ENCODE assay signal across 1 cellular context in the genomic region with DNA sequence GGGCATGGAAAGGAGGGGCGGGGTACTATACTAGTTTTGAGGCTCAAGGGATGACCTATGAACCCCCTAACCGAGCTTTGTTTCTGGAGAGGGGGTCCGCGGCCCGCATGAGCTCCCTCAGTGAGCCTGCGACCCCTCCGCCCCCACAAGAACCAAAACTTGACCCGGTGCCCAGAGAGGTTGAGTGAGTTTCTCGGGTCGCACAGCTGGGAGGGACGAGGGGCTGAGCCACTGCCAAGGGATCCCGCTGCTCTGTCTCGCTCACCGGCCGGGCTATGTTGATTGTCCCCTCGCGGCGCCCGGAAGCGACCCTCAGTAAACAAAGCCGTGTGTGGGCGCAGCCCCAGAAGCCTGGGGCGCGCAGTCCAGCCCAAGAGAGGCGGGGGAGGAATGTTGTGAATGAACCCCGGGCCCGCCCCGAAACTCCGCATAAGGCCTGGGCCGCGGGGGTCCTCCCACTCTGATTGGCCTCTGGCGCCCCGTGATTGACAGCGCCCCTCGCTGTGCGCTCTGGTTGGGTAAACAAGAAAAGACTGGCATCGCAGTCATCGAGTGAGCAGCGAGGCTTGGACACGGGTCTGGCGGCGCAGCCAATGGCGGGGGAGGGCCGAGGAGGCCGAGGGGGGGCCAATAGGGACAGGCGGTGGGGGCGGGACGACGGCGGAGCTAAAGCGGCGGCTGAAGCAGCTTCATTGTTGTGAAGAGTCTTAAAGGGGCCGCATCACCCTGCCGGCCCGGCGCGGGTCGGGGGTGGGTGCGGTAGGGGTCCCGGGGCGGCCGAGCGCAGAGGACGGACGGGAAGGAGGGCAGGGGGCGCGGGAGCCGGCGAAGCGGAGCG.
A peak's percentile ranks its signal among the peaks of the same experiment; 100 is the strongest.
TF ChIP-seq lines count a peak whose summit lies in the region.

TSS of gene ZSWIM4 (plus strand) at position 692 of the 838 bp plus-strand sequence. CDS start 206 bp downstream, outside the sequence.

TF ChIP-seq in HepG2, 621 proteins besides CTCF, POLR2A, EP300 and RAD21 (continued from another document and continues in another):
- TF ChIP-seq ZNF496 (CRISPR knock-in tag; IDR thresholded peaks at IDR 0.05; ENCODE audit: insufficient replicate concordance) (no peak), HNRNPLL (IDR thresholded peaks at IDR 0.05; ENCODE audit: low read depth, low read length, poor library complexity, severe bottlenecking) (peak; percentile 57), TFE3 (CRISPR knock-in tag; IDR thresholded peaks at IDR 0.05) (no peak), KAT7 (CRISPR knock-in tag; IDR thresholded peaks at IDR 0.05; ENCODE audit: borderline replicate concordance) (peak; percentile 41; the same call in 1 of the 2 replicates), TEAD3 (CRISPR knock-in tag; optimal IDR thresholded peaks at IDR 0.05; ENCODE audit: borderline replicate concordance) (peak; percentile 84), TFDP2 (CRISPR knock-in tag; IDR thresholded peaks at IDR 0.05) (peak; percentile 44; the same call in 1 of the 2 replicates), ZNF782 (CRISPR knock-in tag; IDR thresholded peaks at IDR 0.05; ENCODE audit: borderline replicate concordance) (no peak), ZNF503 (CRISPR knock-in tag; IDR thresholded peaks at IDR 0.05) (no peak), ZNF761 (CRISPR knock-in tag; conservative IDR thresholded peaks at IDR 0.05) (no peak), HOXA5 (CRISPR knock-in tag; IDR thresholded peaks at IDR 0.05) (peak; percentile 30; the same call in 1 of the 2 replicates), SP4 (CRISPR knock-in tag; IDR thresholded peaks at IDR 0.05) (peak; percentile 89), RCOR2 (CRISPR knock-in tag; IDR thresholded peaks at IDR 0.05) (peak; percentile 91), MIER2 (CRISPR knock-in tag; IDR thresholded peaks at IDR 0.05) (no peak), TAF1 (CRISPR knock-in tag; IDR thresholded peaks at IDR 0.05) (peak; percentile 43; the same call in 1 of the 2 replicates)
- TF ChIP-seq, protein P1, sequence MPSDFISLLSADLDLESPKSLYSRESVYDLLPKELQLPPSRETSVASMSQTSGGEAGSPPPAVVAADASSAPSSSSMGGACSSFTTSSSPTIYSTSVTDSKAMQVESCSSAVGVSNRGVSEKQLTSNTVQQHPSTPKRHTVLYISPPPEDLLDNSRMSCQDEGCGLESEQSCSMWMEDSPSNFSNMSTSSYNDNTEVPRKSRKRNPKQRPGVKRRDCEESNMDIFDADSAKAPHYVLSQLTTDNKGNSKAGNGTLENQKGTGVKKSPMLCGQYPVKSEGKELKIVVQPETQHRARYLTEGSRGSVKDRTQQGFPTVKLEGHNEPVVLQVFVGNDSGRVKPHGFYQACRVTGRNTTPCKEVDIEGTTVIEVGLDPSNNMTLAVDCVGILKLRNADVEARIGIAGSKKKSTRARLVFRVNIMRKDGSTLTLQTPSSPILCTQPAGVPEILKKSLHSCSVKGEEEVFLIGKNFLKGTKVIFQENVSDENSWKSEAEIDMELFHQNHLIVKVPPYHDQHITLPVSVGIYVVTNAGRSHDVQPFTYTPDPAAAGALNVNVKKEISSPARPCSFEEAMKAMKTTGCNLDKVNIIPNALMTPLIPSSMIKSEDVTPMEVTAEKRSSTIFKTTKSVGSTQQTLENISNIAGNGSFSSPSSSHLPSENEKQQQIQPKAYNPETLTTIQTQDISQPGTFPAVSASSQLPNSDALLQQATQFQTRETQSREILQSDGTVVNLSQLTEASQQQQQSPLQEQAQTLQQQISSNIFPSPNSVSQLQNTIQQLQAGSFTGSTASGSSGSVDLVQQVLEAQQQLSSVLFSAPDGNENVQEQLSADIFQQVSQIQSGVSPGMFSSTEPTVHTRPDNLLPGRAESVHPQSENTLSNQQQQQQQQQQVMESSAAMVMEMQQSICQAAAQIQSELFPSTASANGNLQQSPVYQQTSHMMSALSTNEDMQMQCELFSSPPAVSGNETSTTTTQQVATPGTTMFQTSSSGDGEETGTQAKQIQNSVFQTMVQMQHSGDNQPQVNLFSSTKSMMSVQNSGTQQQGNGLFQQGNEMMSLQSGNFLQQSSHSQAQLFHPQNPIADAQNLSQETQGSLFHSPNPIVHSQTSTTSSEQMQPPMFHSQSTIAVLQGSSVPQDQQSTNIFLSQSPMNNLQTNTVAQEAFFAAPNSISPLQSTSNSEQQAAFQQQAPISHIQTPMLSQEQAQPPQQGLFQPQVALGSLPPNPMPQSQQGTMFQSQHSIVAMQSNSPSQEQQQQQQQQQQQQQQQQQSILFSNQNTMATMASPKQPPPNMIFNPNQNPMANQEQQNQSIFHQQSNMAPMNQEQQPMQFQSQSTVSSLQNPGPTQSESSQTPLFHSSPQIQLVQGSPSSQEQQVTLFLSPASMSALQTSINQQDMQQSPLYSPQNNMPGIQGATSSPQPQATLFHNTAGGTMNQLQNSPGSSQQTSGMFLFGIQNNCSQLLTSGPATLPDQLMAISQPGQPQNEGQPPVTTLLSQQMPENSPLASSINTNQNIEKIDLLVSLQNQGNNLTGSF (CRISPR knock-in tag; IDR thresholded peaks at IDR 0.05): no peak
- TF ChIP-seq, protein P2, sequence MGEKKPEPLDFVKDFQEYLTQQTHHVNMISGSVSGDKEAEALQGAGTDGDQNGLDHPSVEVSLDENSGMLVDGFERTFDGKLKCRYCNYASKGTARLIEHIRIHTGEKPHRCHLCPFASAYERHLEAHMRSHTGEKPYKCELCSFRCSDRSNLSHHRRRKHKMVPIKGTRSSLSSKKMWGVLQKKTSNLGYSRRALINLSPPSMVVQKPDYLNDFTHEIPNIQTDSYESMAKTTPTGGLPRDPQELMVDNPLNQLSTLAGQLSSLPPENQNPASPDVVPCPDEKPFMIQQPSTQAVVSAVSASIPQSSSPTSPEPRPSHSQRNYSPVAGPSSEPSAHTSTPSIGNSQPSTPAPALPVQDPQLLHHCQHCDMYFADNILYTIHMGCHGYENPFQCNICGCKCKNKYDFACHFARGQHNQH (CRISPR knock-in tag; IDR thresholded peaks at IDR 0.05): peak; percentile 64; the same call in 1 of the 2 replicates
- TF ChIP-seq, protein P3, sequence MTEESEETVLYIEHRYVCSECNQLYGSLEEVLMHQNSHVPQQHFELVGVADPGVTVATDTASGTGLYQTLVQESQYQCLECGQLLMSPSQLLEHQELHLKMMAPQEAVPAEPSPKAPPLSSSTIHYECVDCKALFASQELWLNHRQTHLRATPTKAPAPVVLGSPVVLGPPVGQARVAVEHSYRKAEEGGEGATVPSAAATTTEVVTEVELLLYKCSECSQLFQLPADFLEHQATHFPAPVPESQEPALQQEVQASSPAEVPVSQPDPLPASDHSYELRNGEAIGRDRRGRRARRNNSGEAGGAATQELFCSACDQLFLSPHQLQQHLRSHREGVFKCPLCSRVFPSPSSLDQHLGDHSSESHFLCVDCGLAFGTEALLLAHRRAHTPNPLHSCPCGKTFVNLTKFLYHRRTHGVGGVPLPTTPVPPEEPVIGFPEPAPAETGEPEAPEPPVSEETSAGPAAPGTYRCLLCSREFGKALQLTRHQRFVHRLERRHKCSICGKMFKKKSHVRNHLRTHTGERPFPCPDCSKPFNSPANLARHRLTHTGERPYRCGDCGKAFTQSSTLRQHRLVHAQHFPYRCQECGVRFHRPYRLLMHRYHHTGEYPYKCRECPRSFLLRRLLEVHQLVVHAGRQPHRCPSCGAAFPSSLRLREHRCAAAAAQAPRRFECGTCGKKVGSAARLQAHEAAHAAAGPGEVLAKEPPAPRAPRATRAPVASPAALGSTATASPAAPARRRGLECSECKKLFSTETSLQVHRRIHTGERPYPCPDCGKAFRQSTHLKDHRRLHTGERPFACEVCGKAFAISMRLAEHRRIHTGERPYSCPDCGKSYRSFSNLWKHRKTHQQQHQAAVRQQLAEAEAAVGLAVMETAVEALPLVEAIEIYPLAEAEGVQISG (CRISPR knock-in tag; IDR thresholded peaks at IDR 0.05): peak; percentile 17; the same call in 1 of the 2 replicates
- TF ChIP-seq, protein P4, sequence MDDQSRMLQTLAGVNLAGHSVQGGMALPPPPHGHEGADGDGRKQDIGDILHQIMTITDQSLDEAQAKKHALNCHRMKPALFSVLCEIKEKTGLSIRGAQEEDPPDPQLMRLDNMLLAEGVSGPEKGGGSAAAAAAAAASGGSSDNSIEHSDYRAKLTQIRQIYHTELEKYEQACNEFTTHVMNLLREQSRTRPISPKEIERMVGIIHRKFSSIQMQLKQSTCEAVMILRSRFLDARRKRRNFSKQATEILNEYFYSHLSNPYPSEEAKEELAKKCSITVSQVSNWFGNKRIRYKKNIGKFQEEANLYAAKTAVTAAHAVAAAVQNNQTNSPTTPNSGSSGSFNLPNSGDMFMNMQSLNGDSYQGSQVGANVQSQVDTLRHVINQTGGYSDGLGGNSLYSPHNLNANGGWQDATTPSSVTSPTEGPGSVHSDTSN (CRISPR knock-in tag; IDR thresholded peaks at IDR 0.05; ENCODE audit: borderline replicate concordance): peak; percentile 97
- TF ChIP-seq, protein P5, sequence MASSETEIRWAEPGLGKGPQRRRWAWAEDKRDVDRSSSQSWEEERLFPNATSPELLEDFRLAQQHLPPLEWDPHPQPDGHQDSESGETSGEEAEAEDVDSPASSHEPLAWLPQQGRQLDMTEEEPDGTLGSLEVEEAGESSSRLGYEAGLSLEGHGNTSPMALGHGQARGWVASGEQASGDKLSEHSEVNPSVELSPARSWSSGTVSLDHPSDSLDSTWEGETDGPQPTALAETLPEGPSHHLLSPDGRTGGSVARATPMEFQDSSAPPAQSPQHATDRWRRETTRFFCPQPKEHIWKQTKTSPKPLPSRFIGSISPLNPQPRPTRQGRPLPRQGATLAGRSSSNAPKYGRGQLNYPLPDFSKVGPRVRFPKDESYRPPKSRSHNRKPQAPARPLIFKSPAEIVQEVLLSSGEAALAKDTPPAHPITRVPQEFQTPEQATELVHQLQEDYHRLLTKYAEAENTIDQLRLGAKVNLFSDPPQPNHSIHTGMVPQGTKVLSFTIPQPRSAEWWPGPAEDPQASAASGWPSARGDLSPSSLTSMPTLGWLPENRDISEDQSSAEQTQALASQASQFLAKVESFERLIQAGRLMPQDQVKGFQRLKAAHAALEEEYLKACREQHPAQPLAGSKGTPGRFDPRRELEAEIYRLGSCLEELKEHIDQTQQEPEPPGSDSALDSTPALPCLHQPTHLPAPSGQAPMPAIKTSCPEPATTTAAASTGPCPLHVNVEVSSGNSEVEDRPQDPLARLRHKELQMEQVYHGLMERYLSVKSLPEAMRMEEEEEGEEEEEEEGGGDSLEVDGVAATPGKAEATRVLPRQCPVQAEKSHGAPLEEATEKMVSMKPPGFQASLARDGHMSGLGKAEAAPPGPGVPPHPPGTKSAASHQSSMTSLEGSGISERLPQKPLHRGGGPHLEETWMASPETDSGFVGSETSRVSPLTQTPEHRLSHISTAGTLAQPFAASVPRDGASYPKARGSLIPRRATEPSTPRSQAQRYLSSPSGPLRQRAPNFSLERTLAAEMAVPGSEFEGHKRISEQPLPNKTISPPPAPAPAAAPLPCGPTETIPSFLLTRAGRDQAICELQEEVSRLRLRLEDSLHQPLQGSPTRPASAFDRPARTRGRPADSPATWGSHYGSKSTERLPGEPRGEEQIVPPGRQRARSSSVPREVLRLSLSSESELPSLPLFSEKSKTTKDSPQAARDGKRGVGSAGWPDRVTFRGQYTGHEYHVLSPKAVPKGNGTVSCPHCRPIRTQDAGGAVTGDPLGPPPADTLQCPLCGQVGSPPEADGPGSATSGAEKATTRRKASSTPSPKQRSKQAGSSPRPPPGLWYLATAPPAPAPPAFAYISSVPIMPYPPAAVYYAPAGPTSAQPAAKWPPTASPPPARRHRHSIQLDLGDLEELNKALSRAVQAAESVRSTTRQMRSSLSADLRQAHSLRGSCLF (CRISPR knock-in tag; IDR thresholded peaks at IDR 0.05; ENCODE audit: borderline replicate concordance): no peak
- TF ChIP-seq, protein P6, sequence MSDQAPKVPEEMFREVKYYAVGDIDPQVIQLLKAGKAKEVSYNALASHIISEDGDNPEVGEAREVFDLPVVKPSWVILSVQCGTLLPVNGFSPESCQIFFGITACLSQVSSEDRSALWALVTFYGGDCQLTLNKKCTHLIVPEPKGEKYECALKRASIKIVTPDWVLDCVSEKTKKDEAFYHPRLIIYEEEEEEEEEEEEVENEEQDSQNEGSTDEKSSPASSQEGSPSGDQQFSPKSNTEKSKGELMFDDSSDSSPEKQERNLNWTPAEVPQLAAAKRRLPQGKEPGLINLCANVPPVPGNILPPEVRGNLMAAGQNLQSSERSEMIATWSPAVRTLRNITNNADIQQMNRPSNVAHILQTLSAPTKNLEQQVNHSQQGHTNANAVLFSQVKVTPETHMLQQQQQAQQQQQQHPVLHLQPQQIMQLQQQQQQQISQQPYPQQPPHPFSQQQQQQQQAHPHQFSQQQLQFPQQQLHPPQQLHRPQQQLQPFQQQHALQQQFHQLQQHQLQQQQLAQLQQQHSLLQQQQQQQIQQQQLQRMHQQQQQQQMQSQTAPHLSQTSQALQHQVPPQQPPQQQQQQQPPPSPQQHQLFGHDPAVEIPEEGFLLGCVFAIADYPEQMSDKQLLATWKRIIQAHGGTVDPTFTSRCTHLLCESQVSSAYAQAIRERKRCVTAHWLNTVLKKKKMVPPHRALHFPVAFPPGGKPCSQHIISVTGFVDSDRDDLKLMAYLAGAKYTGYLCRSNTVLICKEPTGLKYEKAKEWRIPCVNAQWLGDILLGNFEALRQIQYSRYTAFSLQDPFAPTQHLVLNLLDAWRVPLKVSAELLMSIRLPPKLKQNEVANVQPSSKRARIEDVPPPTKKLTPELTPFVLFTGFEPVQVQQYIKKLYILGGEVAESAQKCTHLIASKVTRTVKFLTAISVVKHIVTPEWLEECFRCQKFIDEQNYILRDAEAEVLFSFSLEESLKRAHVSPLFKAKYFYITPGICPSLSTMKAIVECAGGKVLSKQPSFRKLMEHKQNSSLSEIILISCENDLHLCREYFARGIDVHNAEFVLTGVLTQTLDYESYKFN (CRISPR knock-in tag; conservative IDR thresholded peaks at IDR 0.05): peak; percentile 57
